In genomic region chr4:38132140-38132673, GRCh38 we compare ENCODE assay signal across 9 cellular contexts.
DNase-seq lines count a peak whose midpoint lies in the region; ATAC-seq and TF ChIP-seq lines count a peak whose summit lies in the region.
"Had no signal": no experiment of that assay in that cellular context is flagged by ENCODE, and none has a peak within 500 bp of the region (broad histone marks: within the 10 kb centered on the region; RNA-seq: fewer than 3 reads in every experiment).

No MANE protein-coding gene starts in this region.

- no peak overlapping the region for H3K4me2 ChIP-seq in neural cell (ENCODE audit: low read length)

- no peaks in the 10 kb centered on the region for H3K36me3 ChIP-seq in neural cell (ENCODE audit: insufficient read depth, low read length)

- TF ChIP-seq CTCF in AG04449 (IDR thresholded peaks at IDR 0.05; ENCODE audit: insufficient read depth, low read length, missing control alignments), result no peak
- TF ChIP-seq CTCF in neural cell (IDR thresholded peaks at IDR 0.05; ENCODE audit: poor library complexity, severe bottlenecking), result no peak

- TF ChIP-seq EP300 in neural cell (conservative IDR thresholded peaks at IDR 0.05; ENCODE audit: poor library complexity, severe bottlenecking), result peak; percentile 11

- H3K27me3 ChIP-seq in neural cell (ENCODE audit: insufficient read depth, low read depth, low read length), result no peaks in the 10 kb centered on the region
- H3K27me3 ChIP-seq: upper lobe of left lung had no signal

- no peaks in the 10 kb centered on the region for H3F3A ChIP-seq in neural cell (ENCODE audit: insufficient read depth, low read length, poor library complexity, severe bottlenecking)

- DNase-seq in AG04449 (ENCODE audit: low read depth, low spot score), result peak; percentile 97
- peak; percentile 39 to 61 for DNase-seq in activated CD8-positive, alpha-beta memory T cell treated with anti-CD3 and anti-CD28 coated beads for 4 hours (ENCODE audit: low read depth in 2 of 2)
- DNase-seq in epidermal melanocyte (ENCODE audit: insufficient read length, low spot score), result peak; percentile 54
- DNase-seq in stimulated activated naive CD4-positive, alpha-beta T cell treated with Interleukin-2 at 50 U/mL for 16 hours (lab: John Stamatoyannopoulos, UW), result peak; percentile 73
- DNase-seq in NCI-H1092 (lab: John Stamatoyannopoulos, UW), result no peak

- no peak overlapping the region for H2AFZ ChIP-seq in neural cell (ENCODE audit: low read depth, low read length)

- no peaks in the 10 kb centered on the region for H4K20me1 ChIP-seq in neural cell (ENCODE audit: insufficient read depth)

- no peaks in the 10 kb centered on the region for H3K9me3 ChIP-seq in neural cell (ENCODE audit: low read length)
- H3K9me3 ChIP-seq: upper lobe of left lung had no signal

- H3K79me2 ChIP-seq in neural cell (replicated peaks; ENCODE audit: insufficient read depth, low read length), result no peaks in the 10 kb centered on the region

- ATAC-seq in GM19395 (IDR thresholded peaks at IDR 0.05; ENCODE audit: unreplicated experiment) (peak; percentile 88), HG03469 (IDR thresholded peaks at IDR 0.05; ENCODE audit: unreplicated experiment) (peak; percentile 65)

- H3K9me2 ChIP-seq in neural cell (ENCODE audit: insufficient read depth, low read length), result no peaks in the 10 kb centered on the region

- CTCF ChIA-PET in AG04449 (lab: Yijun Ruan, JAX), result interaction anchor here (0.7 to 1.3 kb wide), 4 partner anchors 9 to 599 kb away, joined by 3 read pairs; no protein-coding TSS in a partner anchor

- no peak overlapping the region for H3K4me3 ChIP-seq in AG04449 (ENCODE audit: low read depth, low read length)
- H3K4me3 ChIP-seq in neural cell (ENCODE audit: low read length), result no peak overlapping the region
- H3K4me3 ChIP-seq: upper lobe of left lung had no signal

- H3K9ac ChIP-seq in neural cell (ENCODE audit: low read length), result no peak overlapping the region

- TF ChIP-seq RAD21 in neural cell (conservative IDR thresholded peaks at IDR 0.05), result no peak

- POLR2A ChIA-PET in AG04449 (lab: Yijun Ruan, JAX), result interaction anchor here (0.6 to 0.9 kb wide), 2 partner anchors 49 to 54 kb away, joined by 3 read pairs; no protein-coding TSS in a partner anchor

- peak overlapping the region; percentile 58 for H3K27ac ChIP-seq in neural cell (ENCODE audit: low read length)
- H3K27ac ChIP-seq: upper lobe of left lung had no signal

TF ChIP-seq in neural cell, 6 proteins besides CTCF, POLR2A, EP300 and RAD21:
- TF ChIP-seq SMC3 (conservative IDR thresholded peaks at IDR 0.05; ENCODE audit: poor library complexity), result no peak
- TF ChIP-seq REST (IDR thresholded peaks at IDR 0.05; ENCODE audit: borderline replicate concordance), result peak; percentile 6
